In genomic region chr5:179734536-179735164, GRCh38 we compare ENCODE assay signal across 9 cellular contexts. TPM values are rescaled to one million over a fixed set of nuclear protein-coding genes. Genes with fewer than 3 reads are reported as not detected.
A peak's percentile ranks its signal among the peaks of the same experiment; 100 is the strongest.
DNase-seq lines count a peak whose midpoint lies in the region; ATAC-seq, FAIRE-seq and TF ChIP-seq lines count a peak whose summit lies in the region.
"Had no signal": no experiment of that assay in that cellular context is flagged by ENCODE, and none has a peak within 500 bp of the region (broad histone marks: within the 10 kb centered on the region; RNA-seq: fewer than 3 reads in every experiment).

No MANE protein-coding gene starts in this region.

- intact Hi-C loops in naive thymus-derived CD4-positive, alpha-beta T cell (cut with micrococcal nuclease): no loop called here

- no peak for DNase-seq in AG09309 (ENCODE audit: low read depth)
- no peak for DNase-seq in bronchial epithelial cell (ENCODE audit: low read depth)
- no peak for DNase-seq in naive thymus-derived CD4-positive, alpha-beta T cell
- DNase-seq in germinal center (ENCODE audit: low spot score): no peak
- no peak for DNase-seq in amniotic stem cell (lab: John Stamatoyannopoulos, UW)
- DNase-seq in NCI-H82 treated with DMSO at 0.1 percent for 48 hours (lab: John Stamatoyannopoulos, UW; ENCODE audit: unreplicated experiment): no peak

- H3K4me3 ChIP-seq in AG09309 (ENCODE audit: control insufficient read depth, low read depth, low read length): peak overlapping the region; percentile 71
- peak overlapping the region; percentile 100 for H3K4me3 ChIP-seq in HUES64 (ENCODE audit: low read length)
- peak overlapping the region; percentile 54 for H3K4me3 ChIP-seq in bronchial epithelial cell (ENCODE audit: low read depth, low read length)
- H3K4me3 ChIP-seq in naive thymus-derived CD4-positive, alpha-beta T cell (ENCODE audit: low read length): peak overlapping the region; percentile 70

- whole genome bisulfite sequencing in HUES64: 81% methylated on average over 10 of the region's 12 CpGs

- ATAC-seq in naive thymus-derived CD4-positive, alpha-beta T cell: no peak
- no peak for ATAC-seq in GM21825 (IDR thresholded peaks at IDR 0.05; ENCODE audit: unreplicated experiment)

- H3K27ac ChIP-seq in HUES64 (ENCODE audit: low read depth, low read length): no peak overlapping the region
- peak overlapping the region; percentile 100 for H3K27ac ChIP-seq in naive thymus-derived CD4-positive, alpha-beta T cell (ENCODE audit: low read depth, low read length)

- peak overlapping the region; percentile 45; the same call in 1 of the 2 replicates for H3K9ac ChIP-seq in HUES64 (ENCODE audit: low read depth, low read length)

- no peaks in the 10 kb centered on the region for H3K27me3 Mint-ChIP-seq in naive thymus-derived CD4-positive, alpha-beta T cell

- H3K4me1 Mint-ChIP-seq in naive thymus-derived CD4-positive, alpha-beta T cell: peaks cover 38 to 68% (median 60%) of the 10 kb centered on the region in 7 donors

- H3K27me3 ChIP-seq in HUES64 (ENCODE audit: insufficient read depth, low read length): no peaks in the 10 kb centered on the region
- no peaks in the 10 kb centered on the region for H3K27me3 ChIP-seq in bronchial epithelial cell (ENCODE audit: control insufficient read depth, insufficient read depth, low read length)
- H3K27me3 ChIP-seq in naive thymus-derived CD4-positive, alpha-beta T cell (ENCODE audit: control insufficient read depth in 2 of 2, insufficient read depth in 2 of 2, low read length in 2 of 2): no peaks in the 10 kb centered on the region

- H3K36me3 Mint-ChIP-seq in naive thymus-derived CD4-positive, alpha-beta T cell: peaks cover 2 to 27% (median 18%) of the 10 kb centered on the region in 5 donors

- POLR2A ChIA-PET in naive thymus-derived CD4-positive, alpha-beta T cell (lab: Charles Lee): interaction anchor here (0.6 to 1.2 kb wide), 2 partner anchors 10 to 23 kb away, joined by 3 read pairs; no protein-coding TSS in a partner anchor

- CTCF ChIA-PET in naive thymus-derived CD4-positive, alpha-beta T cell (lab: Charles Lee): interaction anchor here (0.6 kb wide), 2 partner anchors 39 to 57 kb away, joined by 3 to 4 read pairs; no protein-coding TSS in a partner anchor

- H3K4me3 Mint-ChIP-seq in naive thymus-derived CD4-positive, alpha-beta T cell: peak overlapping the region; percentile 91 to 96 (median 94)

- H3K27ac Mint-ChIP-seq in naive thymus-derived CD4-positive, alpha-beta T cell: peak overlapping the region; percentile 51 to 99 (median 93)

- FAIRE-seq in bronchial epithelial cell (lab: Jason Lieb, UNC): no peak

- H3K9me3 ChIP-seq in HUES64 (ENCODE audit: insufficient read depth, low read depth, low read length): no peaks in the 10 kb centered on the region
- H3K9me3 ChIP-seq in naive thymus-derived CD4-positive, alpha-beta T cell (ENCODE audit: control insufficient read depth in 2 of 3, low read length in 3 of 3): no peaks in the 10 kb centered on the region

- TF ChIP-seq CTCF in AG09309 (IDR thresholded peaks at IDR 0.05; ENCODE audit: control insufficient read depth, insufficient read depth, low read depth, low read length, missing control alignments) (no peak), bronchial epithelial cell (IDR thresholded peaks at IDR 0.05; ENCODE audit: insufficient read depth, low read length, severe bottlenecking) (no peak)

- no peaks in the 10 kb centered on the region for H3K9me3 Mint-ChIP-seq in naive thymus-derived CD4-positive, alpha-beta T cell

- peaks cover 2% of the 10 kb centered on the region; the same call in 1 of the 2 replicates for H3K4me1 ChIP-seq in HUES64 (ENCODE audit: insufficient read depth, low read length)
- H3K4me1 ChIP-seq in naive thymus-derived CD4-positive, alpha-beta T cell (ENCODE audit: control insufficient read depth in 2 of 2, insufficient read depth in 2 of 2, low read length in 2 of 2): peaks cover 25 to 45% of the 10 kb centered on the region in 2 donors

- H3K36me3 ChIP-seq in HUES64 (ENCODE audit: insufficient read depth, low read length): peaks cover 47% of the 10 kb centered on the region
- H3K36me3 ChIP-seq in bronchial epithelial cell (ENCODE audit: control insufficient read depth, insufficient read depth, low read length): peaks cover 3% of the 10 kb centered on the region
- peaks cover 0 to 15% (median 5%) of the 10 kb centered on the region in 3 experiments for H3K36me3 ChIP-seq in naive thymus-derived CD4-positive, alpha-beta T cell (ENCODE audit: control insufficient read depth in 2 of 3, insufficient read depth in 3 of 3, low read length in 3 of 3)

RNA-seq across cellular contexts. Expression of gene MAML1, which starts 2.0 kb away (rescaled TPM):
- polyA plus RNA-seq in HUES64 (2013, experiment 1 of 2): 35.2 TPM
- 32.1 TPM for polyA plus RNA-seq in HUES64 (2013, experiment 2 of 2)
- total RNA-seq in bronchial epithelial cell: 4.2 TPM in 2 replicates
- total RNA-seq in naive thymus-derived CD4-positive, alpha-beta T cell: 10 to 100 TPM; 26.4 to 51.2 (median 35.5) TPM
- polyA plus RNA-seq in naive thymus-derived CD4-positive, alpha-beta T cell: 10 to 100 TPM in 1 of 2 donors, 1 to 10 TPM in 1; 3.5 to 12.3 TPM

RNA-seq across cellular contexts. Expression of gene CANX, which starts 35.9 kb away (rescaled TPM):
- polyA plus RNA-seq in HUES64 (2013, experiment 1 of 2): 262 TPM
- 242 TPM for polyA plus RNA-seq in HUES64 (2013, experiment 2 of 2)
- 925 and 1,015 TPM in 2 replicates for total RNA-seq in bronchial epithelial cell
- total RNA-seq in naive thymus-derived CD4-positive, alpha-beta T cell: 100 to 1,000 TPM; 184 to 499 (median 337) TPM
- 100 to 1,000 TPM; 175 to 188 TPM for polyA plus RNA-seq in naive thymus-derived CD4-positive, alpha-beta T cell

RNA-seq across cellular contexts. Expression of gene CBY3, which starts 53.8 kb away (rescaled TPM):
- 0.65 TPM for polyA plus RNA-seq in HUES64 (2013, experiment 1 of 2)
- 0.57 TPM for polyA plus RNA-seq in HUES64 (2013, experiment 2 of 2)
- not detected in 2 replicates for total RNA-seq in bronchial epithelial cell
- under 1 TPM in 3 of 5 experiments, not detected in 2; 0.29 to 0.84 (median 0.62) TPM for total RNA-seq in naive thymus-derived CD4-positive, alpha-beta T cell
- 1 to 10 TPM in 1 of 2 donors, not detected in 1; 1.4 TPM for polyA plus RNA-seq in naive thymus-derived CD4-positive, alpha-beta T cell
- total RNA-seq: RPMI7951 had no signal

RNA-seq across cellular contexts. Expression of gene LTC4S, which starts 59.1 kb away (rescaled TPM):
- polyA plus RNA-seq in HUES64 (2013, experiment 1 of 2): not detected
- polyA plus RNA-seq in HUES64 (2013, experiment 2 of 2): 1.3 TPM
- total RNA-seq in bronchial epithelial cell: 0.26 and 0.38 TPM in 2 replicates
- total RNA-seq in naive thymus-derived CD4-positive, alpha-beta T cell: 1 to 10 TPM; 2.0 to 8.1 (median 6.0) TPM
- polyA plus RNA-seq in naive thymus-derived CD4-positive, alpha-beta T cell: 1 to 10 TPM in 1 of 2 donors, under 1 TPM in 1; 0.97 to 1.2 TPM
- total RNA-seq: RPMI7951 had no signal
